In genomic region chrX:45727761-45728160, GRCh38 we compare ENCODE assay signal across 25 cellular contexts.
"Had no signal": no experiment of that assay in that cellular context is flagged by ENCODE, and none has a peak within 500 bp of the region (broad histone marks: within the 10 kb centered on the region; RNA-seq: fewer than 3 reads in every experiment).

No MANE protein-coding gene starts in this region.

- H3K4me3 Mint-ChIP-seq: dendritic cell treated with granulocyte-macrophage colony-stimulating factor and Interleukin-4, amounts not matched to agents 40 ng/mL and 50 ng/mL, for 4 days; effector memory CD8-positive, alpha-beta T cell; endodermal cell; immature natural killer cell; mesothelial cell of epicardium; naive B cell; naive thymus-derived CD8-positive, alpha-beta T cell had no signal

- FAIRE-seq: endometrium, frontal cortex had no signal

- H3K9me3 ChIP-seq: colonic mucosa, esophagus muscularis mucosa, gastroesophageal sphincter, heart left ventricle, left lung, lower lobe of right lung, mucosa of descending colon had no signal

- H3K4me1 ChIP-seq: colonic mucosa, esophagus muscularis mucosa, foreskin keratinocyte, gastroesophageal sphincter, heart left ventricle, left lung, lower lobe of right lung had no signal

- H3K27me3 Mint-ChIP-seq: effector memory CD8-positive, alpha-beta T cell had no signal

- H3K4me3 ChIP-seq: colonic mucosa, esophagus muscularis mucosa, gastroesophageal sphincter, heart left ventricle, hepatocyte, left lung, lower lobe of right lung, mucosa of descending colon had no signal

- H3K27ac Mint-ChIP-seq: dendritic cell treated with granulocyte-macrophage colony-stimulating factor and Interleukin-4, amounts not matched to agents 40 ng/mL and 50 ng/mL, for 4 days; effector memory CD8-positive, alpha-beta T cell; endodermal cell; immature natural killer cell; mesothelial cell of epicardium; naive B cell; naive thymus-derived CD8-positive, alpha-beta T cell had no signal

- H3K4me2 ChIP-seq: hepatocyte had no signal

- H3K9me3 Mint-ChIP-seq: dendritic cell treated with granulocyte-macrophage colony-stimulating factor and Interleukin-4, amounts not matched to agents 40 ng/mL and 50 ng/mL, for 4 days; effector memory CD8-positive, alpha-beta T cell; immature natural killer cell; naive B cell; naive thymus-derived CD8-positive, alpha-beta T cell had no signal

- H3K79me2 ChIP-seq: hepatocyte had no signal

- H3K27ac ChIP-seq: colonic mucosa, esophagus muscularis mucosa, foreskin keratinocyte, gastroesophageal sphincter, heart left ventricle, hepatocyte, left lung, lower lobe of right lung had no signal

- ATAC-seq: effector memory CD8-positive, alpha-beta T cell; foreskin keratinocyte; gastroesophageal sphincter; heart left ventricle; left cardiac atrium; left lung; left ventricle myocardium superior; lower lobe of right lung; mucosa of descending colon; naive thymus-derived CD8-positive, alpha-beta T cell had no signal

- H3K36me3 ChIP-seq: colonic mucosa, esophagus muscularis mucosa, gastroesophageal sphincter, heart left ventricle, left lung, lower lobe of right lung had no signal

- H3K27me3 ChIP-seq: colonic mucosa, esophagus muscularis mucosa, foreskin keratinocyte, gastroesophageal sphincter, hepatocyte had no signal

- H3K36me3 Mint-ChIP-seq: mesothelial cell of epicardium; naive B cell; naive thymus-derived CD8-positive, alpha-beta T cell had no signal

- H3K4me1 Mint-ChIP-seq: endodermal cell; immature natural killer cell; mesothelial cell of epicardium; naive B cell; naive thymus-derived CD8-positive, alpha-beta T cell had no signal

- DNase-seq: colonic mucosa; cortex of kidney; effector CD8-positive, alpha-beta T cell; effector memory CD8-positive, alpha-beta T cell; endodermal cell; foreskin keratinocyte; heart left ventricle; hypothalamus; immature natural killer cell; islet precursor cell; left cardiac atrium; left lung; left ventricle myocardium superior; lower lobe of right lung; mesenchymal stem cell; mucosa of descending colon; naive B cell; naive thymus-derived CD8-positive, alpha-beta T cell had no signal

- H2AFZ ChIP-seq: hepatocyte had no signal
